ENCODE assay signal across 15 cellular contexts in genomic region chr2:15798716-15799431, GRCh38.
DNase-seq lines count a peak whose midpoint lies in the region; ATAC-seq and TF ChIP-seq lines count a peak whose summit lies in the region.
"Had no signal": no experiment of that assay in that cellular context is flagged by ENCODE, and none has a peak within 500 bp of the region (broad histone marks: within the 10 kb centered on the region; RNA-seq: fewer than 3 reads in every experiment).

No MANE protein-coding gene starts in this region.

- no peaks in the 10 kb centered on the region for H3K4me1 ChIP-seq in foreskin keratinocyte

- DNase-seq in NCI-H82 treated with DMSO at 0.1 percent for 48 hours (lab: John Stamatoyannopoulos, UW; ENCODE audit: unreplicated experiment) (peak; percentile 73), foreskin keratinocyte (no peak), substantia nigra (lab: John Stamatoyannopoulos, UW) (no peak), mesenteric fat pad (ENCODE audit: low spot score) (no peak), AG20443 (ENCODE audit: low spot score) (no peak)
- DNase-seq: COR-L47, DMS79 treated with DMSO at 0.1 percent for 48 hours, GOT3, KBM-7, NCI-H1436, NCI-H2081, NCI-H510A treated with DMSO at 0.1 percent for 48 hours, SIG-M5 had no signal

- ATAC-seq in HG03280 (IDR thresholded peaks at IDR 0.05; ENCODE audit: unreplicated experiment) (peak; percentile 6), foreskin keratinocyte (peak; percentile 38), HG02981 (IDR thresholded peaks at IDR 0.05; ENCODE audit: unreplicated experiment) (no peak)

- no peak overlapping the region for H3K27ac ChIP-seq in foreskin keratinocyte
- peak overlapping the region; percentile 83 for H3K27ac ChIP-seq in substantia nigra (ENCODE audit: low read depth, low read length, poor library complexity, severe bottlenecking)

- H3K27me3 ChIP-seq in foreskin keratinocyte, result no peaks in the 10 kb centered on the region

- no peak for TF ChIP-seq CTCF in foreskin keratinocyte (conservative IDR thresholded peaks at IDR 0.05)
